8 cellular contexts compared by ENCODE assay signal in genomic region chr22:29359469-29359868, GRCh38. TPM values are rescaled to one million over a fixed set of nuclear protein-coding genes. Genes with fewer than 3 reads are reported as not detected.
DNase-seq lines count a peak whose midpoint lies in the region; ATAC-seq and TF ChIP-seq lines count a peak whose summit lies in the region.

No MANE protein-coding gene starts in this region.

- DNase-seq in GM12864 (ENCODE audit: low read depth) (no peak), RPMI8226 (peak; percentile 12), fibroblast of gingiva (ENCODE audit: low read depth) (peak; percentile 48), ovary (peak; percentile 48 to 73 (median 62)), CD1c-positive myeloid dendritic cell (ENCODE audit: extremely low spot score) (no peak), NCI-H345 treated with DMSO at 0.1 percent for 48 hours (lab: John Stamatoyannopoulos, UW; ENCODE audit: unreplicated experiment) (no peak)

- no peak for TF ChIP-seq POLR2A in ovary (IDR thresholded peaks at IDR 0.05)

- peaks cover 2% of the 10 kb centered on the region for H3K4me1 ChIP-seq in ovary (ENCODE audit: insufficient read depth)

- 18 to 27% (median 23%) methylated on average over 9 of the region's 9 CpGs for WGBS in ovary, 3 donors

- no peaks in the 10 kb centered on the region for H3K9me3 ChIP-seq in ovary

- ATAC-seq in HG02885 (IDR thresholded peaks at IDR 0.05; ENCODE audit: poor library complexity, unreplicated experiment): no peak
- ATAC-seq in GM18868 (IDR thresholded peaks at IDR 0.05; ENCODE audit: unreplicated experiment): no peak

- intact Hi-C loops in ovary (cut with DNase I): no loop called here

- TF ChIP-seq CTCF in GM12864 (IDR thresholded peaks at IDR 0.05; ENCODE audit: low read depth, low read length, missing control alignments): peak; percentile 5
- peak; percentile 27 to 47 (median 36) for TF ChIP-seq CTCF in ovary (IDR thresholded peaks at IDR 0.05)

- H3K4me3 ChIP-seq in GM12864 (ENCODE audit: low read depth, low read length) (no peak overlapping the region), ovary (no peak overlapping the region)

- no peaks in the 10 kb centered on the region for H3K36me3 ChIP-seq in ovary

- no peak overlapping the region for H3K27ac ChIP-seq in ovary

- no peak for TF ChIP-seq EP300 in ovary (IDR thresholded peaks at IDR 0.05)

- H3K27me3 ChIP-seq in ovary: no peaks in the 10 kb centered on the region

RNA-seq across cellular contexts. Expression of gene AP1B1, which starts 28.9 kb away (rescaled TPM):
- 10 to 100 TPM; 19.0 to 54.0 (median 36.8) TPM for total RNA-seq in ovary
- 10 to 100 TPM; 17.7 to 43.6 TPM for polyA plus RNA-seq in ovary

RNA-seq across cellular contexts. Expression of gene RASL10A, which starts 44.0 kb away (rescaled TPM):
- under 1 TPM in 4 of 7 donors, not detected in 3; 0.22 to 0.53 (median 0.41) TPM for total RNA-seq in ovary
- polyA plus RNA-seq in ovary: under 1 TPM; 0.30 to 0.45 TPM

RNA-seq across cellular contexts. Expression of gene GAS2L1, which starts 53.0 kb away (rescaled TPM):
- total RNA-seq in ovary: 10 to 100 TPM in 4 of 7 donors, 1 to 10 TPM in 3; 6.2 to 21.0 (median 12.5) TPM
- 1 to 10 TPM; 2.1 to 9.8 TPM for polyA plus RNA-seq in ovary

Comparison
In these comparisons a context has a peak if more than half of its experiments do, and no peak if none do; other contexts are left out.
1. DNase-seq: peak in RPMI8226 (single experiment), fibroblast of gingiva (single experiment) and ovary (5 of 5); none in GM12864 (single experiment), CD1c-positive myeloid dendritic cell (single experiment) and NCI-H345 treated with DMSO at 0.1 percent for 48 hours (single experiment).